ENCODE assay signal across 8 cellular contexts in genomic region chr1:115807723-115808122, GRCh38. TPM values are rescaled to one million over a fixed set of nuclear protein-coding genes. Genes with fewer than 3 reads are reported as not detected.
A peak's percentile ranks its signal among the peaks of the same experiment; 100 is the strongest.
DNase-seq lines count a peak whose midpoint lies in the region; ATAC-seq, FAIRE-seq and TF ChIP-seq lines count a peak whose summit lies in the region.

No MANE protein-coding gene starts in this region.

- peak overlapping the region; percentile 65 for H2AFZ ChIP-seq in Loucy (ENCODE audit: low read length)
- H2AFZ ChIP-seq in keratinocyte (ENCODE audit: control insufficient read depth, low read length), result peak overlapping the region; percentile 25

- H3K4me3 ChIP-seq in BE2C (ENCODE audit: low read depth, low read length), result no peak overlapping the region
- H3K4me3 ChIP-seq in Loucy (ENCODE audit: low read length, poor library complexity, severe bottlenecking), result no peak overlapping the region
- H3K4me3 ChIP-seq in bronchial epithelial cell (ENCODE audit: low read depth, low read length), result no peak overlapping the region
- no peak overlapping the region for H3K4me3 ChIP-seq in keratinocyte (ENCODE audit: control insufficient read depth in 2 of 3, extremely low read depth in 1 of 3, insufficient read depth in 2 of 3, low read depth in 1 of 3, low read length in 3 of 3)
- H3K4me3 ChIP-seq in aorta (ENCODE audit: low read length in 2 of 2), result no peak overlapping the region

- H3K36me3 ChIP-seq in BE2C (no peaks in the 10 kb centered on the region), Loucy (ENCODE audit: insufficient read depth, low read length) (no peaks in the 10 kb centered on the region), bronchial epithelial cell (ENCODE audit: control insufficient read depth, insufficient read depth, low read length) (no peaks in the 10 kb centered on the region), keratinocyte (ENCODE audit: control insufficient read depth in 2 of 2, extremely low read depth in 1 of 2, insufficient read depth in 2 of 2, low read length in 2 of 2) (no peaks in the 10 kb centered on the region), aorta (ENCODE audit: control insufficient read depth in 1 of 2, insufficient read depth in 2 of 2, low read length in 1 of 2) (no peaks in the 10 kb centered on the region)

- no peaks in the 10 kb centered on the region for H3K9me2 ChIP-seq in Loucy (replicated peaks; ENCODE audit: low read depth, low read length)

- TF ChIP-seq CTCF in BE2C (IDR thresholded peaks at IDR 0.05; ENCODE audit: low read depth, low read length) (peak; percentile 82), Loucy (conservative IDR thresholded peaks at IDR 0.05; ENCODE audit: low read length) (peak; percentile 94), bronchial epithelial cell (IDR thresholded peaks at IDR 0.05; ENCODE audit: insufficient read depth, low read length, severe bottlenecking) (peak; percentile 69), keratinocyte (optimal IDR thresholded peaks at IDR 0.05 in 1 of 3, IDR thresholded peaks at IDR 0.05 in 1 of 3, conservative IDR thresholded peaks at IDR 0.05 in 1 of 3; ENCODE audit: extremely low read depth in 1 of 3, insufficient read depth in 2 of 3, low read length in 3 of 3) (peak; percentile 66 to 74 (median 69))

- no peak overlapping the region for H3K27ac ChIP-seq in keratinocyte (ENCODE audit: control insufficient read depth, insufficient read depth, low read length)
- no peak overlapping the region for H3K27ac ChIP-seq in aorta (ENCODE audit: low read depth in 1 of 2, low read length in 2 of 2)

- H3K4me1 ChIP-seq in BE2C, result no peaks in the 10 kb centered on the region
- peaks cover 10% of the 10 kb centered on the region for H3K4me1 ChIP-seq in Loucy (ENCODE audit: insufficient read depth, low read length, poor library complexity, severe bottlenecking)
- peaks cover 5% of the 10 kb centered on the region for H3K4me1 ChIP-seq in keratinocyte (ENCODE audit: control insufficient read depth, extremely low read depth, insufficient read depth, low read length)
- H3K4me1 ChIP-seq in aorta (ENCODE audit: control insufficient read depth in 1 of 2, insufficient read depth in 2 of 2, low read length in 2 of 2), result no peaks in the 10 kb centered on the region

- intact Hi-C loops in aorta (cut with DNase I), result loop anchor here (2.0 to 10.0 kb wide), 3 partner anchors 169 to 687 kb away; partner anchors contain the start of gene SLC22A15 (in 1 of the 2)

- dilution Hi-C loops in keratinocyte (cut with MboI; ENCODE audit: extremely low pct_ligation_motif_present, low sequenced_read_pairs), result loop anchor here (25.0 kb wide), 1 partner anchor 180 kb away; the partner anchor contains the start of gene SLC22A15

- no peak for ATAC-seq in aorta (ENCODE audit: low FRiP score)

- FAIRE-seq in GM18507 (lab: Jason Lieb, UNC) (peak; percentile 79), bronchial epithelial cell (lab: Jason Lieb, UNC) (no peak), keratinocyte (lab: Jason Lieb, UNC) (peak; percentile 85)

- H3K9me3 ChIP-seq in BE2C (no peaks in the 10 kb centered on the region), Loucy (ENCODE audit: insufficient read depth, low read depth, low read length) (no peaks in the 10 kb centered on the region), keratinocyte (ENCODE audit: control insufficient read depth, low read depth, low read length) (no peaks in the 10 kb centered on the region), aorta (ENCODE audit: control insufficient read depth, low read length) (no peaks in the 10 kb centered on the region)

- H3K27me3 ChIP-seq in BE2C (no peaks in the 10 kb centered on the region), Loucy (ENCODE audit: insufficient read depth, low read length, poor library complexity, severe bottlenecking) (no peaks in the 10 kb centered on the region), bronchial epithelial cell (ENCODE audit: control insufficient read depth, insufficient read depth, low read length) (no peaks in the 10 kb centered on the region), keratinocyte (ENCODE audit: control insufficient read depth, extremely low read depth, insufficient read depth, low read length) (no peaks in the 10 kb centered on the region), aorta (ENCODE audit: control insufficient read depth in 1 of 2, insufficient read depth in 2 of 2, low read length in 1 of 2) (no peaks in the 10 kb centered on the region)

- H3K9me1 ChIP-seq in keratinocyte (ENCODE audit: control insufficient read depth, extremely low read depth, insufficient read depth, low read length), result no peaks in the 10 kb centered on the region

- H4K20me1 ChIP-seq in Loucy (ENCODE audit: insufficient read depth, low read length, poor library complexity, severe bottlenecking) (no peaks in the 10 kb centered on the region), keratinocyte (ENCODE audit: control insufficient read depth, extremely low read depth, insufficient read depth, low read length) (no peaks in the 10 kb centered on the region)

- 2 to 5% methylated on average over 2 of the region's 2 CpGs for WGBS in aorta, 2 donors

- no peaks in the 10 kb centered on the region for H3F3A ChIP-seq in Loucy (ENCODE audit: low read depth)

- DNase-seq in BE2C, result peak; percentile 61
- peak; percentile 20 for DNase-seq in GM18507 (ENCODE audit: extremely low spot score, insufficient read length, low read depth)
- DNase-seq in RKO (ENCODE audit: low spot score), result peak; percentile 77
- peak; percentile 81 for DNase-seq in bronchial epithelial cell (ENCODE audit: low read depth)
- no peak for DNase-seq in keratinocyte (ENCODE audit: low read depth, low spot score)
- DNase-seq in stimulated activated CD8-positive, alpha-beta memory T cell treated with anti-CD3 and anti-CD28 coated beads, Interleukin-12 subunit alpha, Interleukin-12 subunit beta, amount 100 ng/mL, for 1 hour (ENCODE audit: low read depth), result peak; percentile 11
- DNase-seq in aorta, result no peak

- H3K4me2 ChIP-seq in Loucy (ENCODE audit: low read depth, low read length, poor library complexity, severe bottlenecking) (no peak overlapping the region), keratinocyte (ENCODE audit: control insufficient read depth, extremely low read depth, insufficient read depth, low read depth, low read length) (no peak overlapping the region)

- H3K9ac ChIP-seq in Loucy (ENCODE audit: low read depth, low read length, poor library complexity, severe bottlenecking) (no peak overlapping the region), keratinocyte (ENCODE audit: control insufficient read depth, extremely low read depth, insufficient read depth, low read length) (no peak overlapping the region)

- H3K79me2 ChIP-seq in Loucy (ENCODE audit: insufficient read depth, low read length) (no peaks in the 10 kb centered on the region), keratinocyte (ENCODE audit: control insufficient read depth, insufficient read depth, low read length) (no peaks in the 10 kb centered on the region)

RNA-seq across cellular contexts. Expression of gene NHLH2, which starts 33.2 kb away (rescaled TPM):
- not detected for polyA plus RNA-seq in BE2C (2012; ENCODE audit: insufficient read depth, insufficient read length, low read depth)
- total RNA-seq in bronchial epithelial cell, result 0.13 and 0.26 TPM in 2 replicates
- 0.19 to 0.27 TPM (median 0.21 TPM) in 3 replicates for polyA plus RNA-seq in keratinocyte
- 0.25 TPM for polyA plus RNA-seq in keratinocyte (2011; ENCODE audit: low read depth)
- polyA plus RNA-seq in keratinocyte (2011; cell fraction: cytosol; rRNA removed), result 0.13 TPM in 2 replicates
- polyA plus RNA-seq in keratinocyte (2011; cell fraction: nucleus; rRNA removed), result 0.59 and 0.63 TPM in 2 replicates
- polyA plus RNA-seq in keratinocyte (2012; ENCODE audit: low replicate concordance), result 0.39 and 0.79 TPM in 2 replicates
- polyA minus RNA-seq in keratinocyte, result 0.16 TPM in 1 of 3 replicates, not detected in the others
- polyA minus RNA-seq in keratinocyte (2011; cell fraction: cytosol; rRNA and poly(A)+ RNA removed), result not detected
- polyA minus RNA-seq in keratinocyte (2011; cell fraction: nucleus; rRNA and poly(A)+ RNA removed), result 0.11 and 0.16 TPM in 2 replicates
- total RNA-seq in aorta, result not detected
- polyA plus RNA-seq in aorta, result not detected

RNA-seq across cellular contexts. Expression of gene CASQ2, which starts 39.2 kb away (rescaled TPM):
- polyA plus RNA-seq in BE2C (2012; ENCODE audit: insufficient read depth, insufficient read length, low read depth), result not detected
- total RNA-seq in bronchial epithelial cell, result not detected in 2 replicates
- polyA plus RNA-seq in keratinocyte, result 0.02 to 0.06 TPM (median 0.04 TPM) in 3 replicates
- not detected for polyA plus RNA-seq in keratinocyte (2011; ENCODE audit: low read depth)
- 0.03 and 0.04 TPM in 2 replicates for polyA plus RNA-seq in keratinocyte (2011; cell fraction: cytosol; rRNA removed)
- 0.09 TPM in 1 of 2 replicates, not detected in the other for polyA plus RNA-seq in keratinocyte (2011; cell fraction: nucleus; rRNA removed)
- polyA plus RNA-seq in keratinocyte (2012; ENCODE audit: low replicate concordance), result not detected in 2 replicates
- polyA minus RNA-seq in keratinocyte, result 0.10 TPM in 1 of 3 replicates, not detected in the others
- not detected for polyA minus RNA-seq in keratinocyte (2011; cell fraction: cytosol; rRNA and poly(A)+ RNA removed)
- polyA minus RNA-seq in keratinocyte (2011; cell fraction: nucleus; rRNA and poly(A)+ RNA removed), result not detected in 2 replicates
- total RNA-seq in aorta, result 10 to 100 TPM; 21.3 to 47.9 TPM
- polyA plus RNA-seq in aorta, result 1 to 10 TPM; 2.8 to 9.0 TPM

Comparison
In these comparisons a context has a peak if more than half of its experiments do, and no peak if none do; other contexts are left out.
1. DNase-seq: peak in BE2C (single experiment), GM18507 (single experiment), RKO (single experiment), bronchial epithelial cell (single experiment) and stimulated activated CD8-positive, alpha-beta memory T cell treated with anti-CD3 and anti-CD28 coated beads, Interleukin-12 subunit alpha, Interleukin-12 subunit beta, amount 100 ng/mL, for 1 hour (single experiment); none in keratinocyte (single experiment) and aorta (0 of 2).
2. RNA of gene CASQ2, which starts 39.2 kb away (total RNA-seq): 21.3 to 47.9 TPM in aorta; not detected in bronchial epithelial cell; every median in the first group is over 10 times any median in the second.
3. Peak in every context shown above with its lines, with median percentiles within 50 percentile points of each other: CTCF ChIP-seq.